Comparison of ENCODE assay signal across 20 cellular contexts in genomic region chr2:33492735-33493134, GRCh38. TPM values are rescaled to one million over a fixed set of nuclear protein-coding genes. Genes with fewer than 3 reads are reported as not detected.
DNase-seq lines count a peak whose midpoint lies in the region; ATAC-seq, FAIRE-seq and TF ChIP-seq lines count a peak whose summit lies in the region.
"Had no signal": no experiment of that assay in that cellular context is flagged by ENCODE, and none has a peak within 500 bp of the region (broad histone marks: within the 10 kb centered on the region; RNA-seq: fewer than 3 reads in every experiment).

No MANE protein-coding gene starts in this region.

- peak overlapping the region; percentile 75 for H3K9ac ChIP-seq in MM.1S (ENCODE audit: low read length)
- H3K9ac ChIP-seq: BLaER1 treated with 17β-estradiol and CSF1 and Interleukin-3, amounts not matched to agents 10 nM and 100 nM had no signal

- intact Hi-C loops in dendritic cell treated with granulocyte-macrophage colony-stimulating factor and Interleukin-4, amounts not matched to agents 40 ng/mL and 50 ng/mL, for 4 days (cut with micrococcal nuclease), result no loop called here

- H2AFZ ChIP-seq in MM.1S (ENCODE audit: low read length), result no peak overlapping the region
- H2AFZ ChIP-seq: GM23338 had no signal

- FAIRE-seq in GM12891 (lab: Jason Lieb, UNC), result peak; percentile 80
- FAIRE-seq: A549, HTR-8/SVneo had no signal

- peaks cover 7% of the 10 kb centered on the region for H3K36me3 Mint-ChIP-seq in dendritic cell treated with granulocyte-macrophage colony-stimulating factor and Interleukin-4, amounts not matched to agents 40 ng/mL and 50 ng/mL, for 4 days (ENCODE audit: low read depth)
- H3K36me3 Mint-ChIP-seq in stimulated activated naive B cell treated with anti-CD40 and anti-IgM and Interleukin-4, amounts not matched to agents 10 μg/mL and 1 μg/mL and 100 μg/mL, for 72 hours, result peaks cover 24 to 45% of the 10 kb centered on the region in 2 donors
- H3K36me3 Mint-ChIP-seq: CD8-positive, alpha-beta T cell had no signal

- H3K9me3 ChIP-seq in MM.1S (replicated peaks; ENCODE audit: insufficient read depth, low read length), result no peaks in the 10 kb centered on the region

- no peaks in the 10 kb centered on the region for H4K20me1 ChIP-seq in MM.1S (ENCODE audit: insufficient read depth, low read length)
- H4K20me1 ChIP-seq: BLaER1 treated with 17β-estradiol and CSF1 and Interleukin-3, amounts not matched to agents 10 nM and 100 nM had no signal

- H3K4me1 ChIP-seq in MM.1S (ENCODE audit: low read length), result peaks cover 84% of the 10 kb centered on the region

- peaks cover 47% of the 10 kb centered on the region for H3K4me1 Mint-ChIP-seq in dendritic cell treated with granulocyte-macrophage colony-stimulating factor and Interleukin-4, amounts not matched to agents 40 ng/mL and 50 ng/mL, for 4 days (ENCODE audit: low read depth)
- peaks cover 55 to 79% of the 10 kb centered on the region in 2 donors for H3K4me1 Mint-ChIP-seq in stimulated activated naive B cell treated with anti-CD40 and anti-IgM and Interleukin-4, amounts not matched to agents 10 μg/mL and 1 μg/mL and 100 μg/mL, for 72 hours

- peaks cover 80% of the 10 kb centered on the region for H3K79me2 ChIP-seq in MM.1S (ENCODE audit: low read length)

- no peak overlapping the region for H3K4me3 Mint-ChIP-seq in dendritic cell treated with granulocyte-macrophage colony-stimulating factor and Interleukin-4, amounts not matched to agents 40 ng/mL and 50 ng/mL, for 4 days
- peak overlapping the region; percentile 36 to 48 for H3K4me3 Mint-ChIP-seq in stimulated activated naive B cell treated with anti-CD40 and anti-IgM and Interleukin-4, amounts not matched to agents 10 μg/mL and 1 μg/mL and 100 μg/mL, for 72 hours
- H3K4me3 Mint-ChIP-seq: CD8-positive, alpha-beta T cell; GM23338 had no signal

- no peak for ATAC-seq in stimulated activated naive B cell treated with anti-CD40 and anti-IgM and Interleukin-4, amounts not matched to agents 10 μg/mL and 1 μg/mL and 100 μg/mL, for 72 hours (replicated peaks)
- ATAC-seq: A549; CD8-positive, alpha-beta T cell; GM23338 had no signal

- peak overlapping the region; percentile 96 for H3K27ac ChIP-seq in MM.1S (ENCODE audit: low read length)
- H3K27ac ChIP-seq: A549; BLaER1 treated with 17β-estradiol and CSF1 and Interleukin-3, amounts not matched to agents 10 nM and 100 nM; HL-60; RWPE1 had no signal

- no peaks in the 10 kb centered on the region for H3K27me3 Mint-ChIP-seq in dendritic cell treated with granulocyte-macrophage colony-stimulating factor and Interleukin-4, amounts not matched to agents 40 ng/mL and 50 ng/mL, for 4 days
- H3K27me3 Mint-ChIP-seq in stimulated activated naive B cell treated with anti-CD40 and anti-IgM and Interleukin-4, amounts not matched to agents 10 μg/mL and 1 μg/mL and 100 μg/mL, for 72 hours, result no peaks in the 10 kb centered on the region

- H3K27me3 ChIP-seq in MM.1S (replicated peaks; ENCODE audit: insufficient read depth, low read length), result no peaks in the 10 kb centered on the region
- H3K27me3 ChIP-seq: BLaER1 treated with 17β-estradiol and CSF1 and Interleukin-3, amounts not matched to agents 10 nM and 100 nM had no signal

- no peaks in the 10 kb centered on the region for H3K9me3 Mint-ChIP-seq in dendritic cell treated with granulocyte-macrophage colony-stimulating factor and Interleukin-4, amounts not matched to agents 40 ng/mL and 50 ng/mL, for 4 days
- H3K9me3 Mint-ChIP-seq in stimulated activated naive B cell treated with anti-CD40 and anti-IgM and Interleukin-4, amounts not matched to agents 10 μg/mL and 1 μg/mL and 100 μg/mL, for 72 hours, result peaks cover 0 to 1% of the 10 kb centered on the region in 2 donors
- H3K9me3 Mint-ChIP-seq: CD8-positive, alpha-beta T cell; GM23338 had no signal

- no peaks in the 10 kb centered on the region for H3K9me2 ChIP-seq in MM.1S (replicated peaks; ENCODE audit: insufficient read depth, low read length)

- 0 out of 2 replicates have a peak overlapping the region, but pooled peaks have one; percentile 49 for H3K4me3 ChIP-seq in MM.1S (ENCODE audit: low read length)
- H3K4me3 ChIP-seq: A549; BLaER1 treated with 17β-estradiol and CSF1 and Interleukin-3, amounts not matched to agents 10 nM and 100 nM; GM23338 had no signal

- TF ChIP-seq CTCF in MM.1S (IDR thresholded peaks at IDR 0.05; ENCODE audit: low read length), result no peak

- DNase-seq in GM12891 (ENCODE audit: insufficient read length, low spot score) (no peak), MM.1S (no peak), SKM-1 treated with dmso at 0.1 percent for 144 hours (lab: John Stamatoyannopoulos, UW; ENCODE audit: unreplicated experiment) (no peak), SHP77 (lab: John Stamatoyannopoulos, UW) (no peak), RPMI8226 (no peak)
- no peak for DNase-seq in stimulated activated naive B cell treated with anti-CD40 and anti-IgM and Interleukin-4, amounts not matched to agents 10 μg/mL and 1 μg/mL and 100 μg/mL, for 72 hours
- DNase-seq: Calu3; CD8-positive, alpha-beta T cell; HCEC 1CT; NCI-H1105; NCI-H2081; NCI-H446 treated with DMSO at 0.1 percent for 48 hours; NCI-H748 treated with DMSO at 0.1 percent for 48 hours had no signal

- peak overlapping the region; percentile 30 for H3K27ac Mint-ChIP-seq in dendritic cell treated with granulocyte-macrophage colony-stimulating factor and Interleukin-4, amounts not matched to agents 40 ng/mL and 50 ng/mL, for 4 days
- H3K27ac Mint-ChIP-seq in stimulated activated naive B cell treated with anti-CD40 and anti-IgM and Interleukin-4, amounts not matched to agents 10 μg/mL and 1 μg/mL and 100 μg/mL, for 72 hours, result peak overlapping the region; percentile 95
- H3K27ac Mint-ChIP-seq: CD8-positive, alpha-beta T cell; GM23338 had no signal

- H3K36me3 ChIP-seq in MM.1S (replicated peaks; ENCODE audit: insufficient read depth, low read length), result no peaks in the 10 kb centered on the region; the same call in 1 of the 2 replicates
- H3K36me3 ChIP-seq: BLaER1 treated with 17β-estradiol and CSF1 and Interleukin-3, amounts not matched to agents 10 nM and 100 nM had no signal

- H3K4me2 ChIP-seq in MM.1S (ENCODE audit: low read depth, low read length), result peak overlapping the region; percentile 68
- H3K4me2 ChIP-seq: A549, GM23338 had no signal

- TF ChIP-seq POLR2A in GM12891 (IDR thresholded peaks at IDR 0.05; ENCODE audit: low read depth, low read length), result peak; percentile 26; the same call in 1 of the 2 replicates

- peaks cover 66% of the 10 kb centered on the region for H3F3A ChIP-seq in MM.1S (ENCODE audit: insufficient read depth, low read length)

TF ChIP-seq in GM12891, 5 proteins besides CTCF, POLR2A, EP300 and RAD21:
- TF ChIP-seq SPI1 (IDR thresholded peaks at IDR 0.05; ENCODE audit: low read depth, low read length) (no peak), POLR2AphosphoS5 (IDR thresholded peaks at IDR 0.05; ENCODE audit: low read depth, low read length) (no peak; the same call in 1 of the 2 replicates)

RNA-seq across cellular contexts. Expression of gene RASGRP3, which starts 16.3 kb away (rescaled TPM):
- polyA plus RNA-seq in GM12891 (2012; ENCODE audit: low read depth, missing spikeins), result 104 TPM
